In the genomic region with DNA sequence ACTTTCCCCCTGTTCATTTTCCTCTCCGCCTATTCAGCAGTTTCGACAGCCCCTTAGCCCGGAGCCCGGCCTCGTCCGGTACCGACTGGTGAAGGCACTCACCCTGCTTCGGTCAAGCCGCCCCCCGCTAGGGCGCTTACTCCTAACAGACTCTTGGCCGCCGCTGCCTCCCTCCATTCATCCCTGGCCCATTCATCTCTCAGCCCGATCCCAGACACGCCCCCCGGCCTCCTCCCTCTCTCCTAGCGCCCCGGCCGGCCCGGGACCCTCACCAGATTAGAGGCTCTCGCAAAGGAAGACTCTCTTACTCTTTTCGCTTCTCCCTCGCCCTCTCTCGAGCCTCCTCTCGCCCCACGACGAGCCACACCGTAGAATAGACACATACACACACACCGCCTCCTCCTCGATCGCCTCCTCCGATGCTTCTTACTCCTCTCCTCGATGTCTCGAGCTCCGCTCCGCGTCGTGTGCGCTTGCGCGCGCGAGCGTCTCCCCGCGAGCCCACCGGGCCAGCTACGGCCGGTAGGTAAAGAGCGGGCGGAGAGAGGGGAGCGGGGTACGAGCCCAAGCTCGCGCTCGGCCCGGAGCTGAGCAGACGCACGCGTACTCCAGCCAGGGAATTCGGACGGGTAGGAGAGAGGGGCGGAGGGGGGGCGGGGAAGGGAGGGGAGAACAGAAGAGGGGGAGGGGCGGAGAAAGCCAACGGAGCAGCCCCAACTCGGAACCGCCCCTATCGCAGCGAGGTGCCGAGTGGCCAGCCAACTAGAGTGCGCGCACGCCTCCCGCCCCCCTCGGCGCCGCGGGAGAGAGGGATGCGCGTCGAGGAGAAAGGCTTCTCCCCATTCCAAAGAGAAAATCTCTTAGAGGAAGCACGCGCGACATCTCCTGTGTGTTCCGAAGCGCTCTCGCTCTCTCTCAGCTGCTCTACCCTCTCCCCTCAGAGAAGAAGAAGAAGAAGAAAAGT, we compare ENCODE assay signal across 8 cellular contexts. TPM values are rescaled to one million over a fixed set of nuclear protein-coding genes. Genes with fewer than 3 reads are reported as not detected.
DNase-seq lines count a peak whose midpoint lies in the region; ATAC-seq and FAIRE-seq lines count a peak whose summit lies in the region.

A gene (minus strand): TSS at position 633 of the 964 bp plus-strand sequence.

- peaks cover 3% of the 10 kb centered on the region for H3K9me3 Mint-ChIP-seq in activated T-cell treated with anti-CD3 and anti-CD28 coated beads, Interleukin-2, amount 50 U/mL, for 24 hours

- peak; percentile 79 for ATAC-seq in esophagus mucosa
- ATAC-seq in HG02763 (IDR thresholded peaks at IDR 0.05; ENCODE audit: unreplicated experiment), result no peak

- peak; percentile 4 for DNase-seq in GM19239 (ENCODE audit: insufficient read length, low spot score)
- DNase-seq in NCI-H526 (lab: John Stamatoyannopoulos, UW), result peak; percentile 78 to 92
- peak; percentile 56 for DNase-seq in activated T-cell treated with anti-CD3 and anti-CD28 coated beads, Interleukin-2, amount 50 U/mL, for 24 hours
- peak; percentile 70 for DNase-seq in midbrain (lab: John Stamatoyannopoulos, UW)
- peak; percentile 8 for DNase-seq in stimulated activated CD8-positive, alpha-beta memory T cell treated with anti-CD3 and anti-CD28 coated beads, Interleukin-15, amount 100 ng/mL, for 24 hours (ENCODE audit: low read depth)
- no peak for DNase-seq in GDM1 (lab: John Stamatoyannopoulos, UW)

- H3K27ac Mint-ChIP-seq in activated T-cell treated with anti-CD3 and anti-CD28 coated beads, Interleukin-2, amount 50 U/mL, for 24 hours, result peak within 1 kb of the TSS; percentile 44

- peaks cover 69% of the 10 kb centered on the region for H3K27me3 Mint-ChIP-seq in activated T-cell treated with anti-CD3 and anti-CD28 coated beads, Interleukin-2, amount 50 U/mL, for 24 hours

- H3K4me1 Mint-ChIP-seq in activated T-cell treated with anti-CD3 and anti-CD28 coated beads, Interleukin-2, amount 50 U/mL, for 24 hours (ENCODE audit: low read depth), result peaks cover 14% of the 10 kb centered on the region

- H3K36me3 Mint-ChIP-seq in activated T-cell treated with anti-CD3 and anti-CD28 coated beads, Interleukin-2, amount 50 U/mL, for 24 hours (ENCODE audit: low read depth), result no peaks in the 10 kb centered on the region

- peak within 1 kb of the TSS; percentile 76 for H3K4me3 Mint-ChIP-seq in activated T-cell treated with anti-CD3 and anti-CD28 coated beads, Interleukin-2, amount 50 U/mL, for 24 hours

- peak; percentile 44 for FAIRE-seq in GM19239 (lab: Jason Lieb, UNC)

RNA-seq across cellular contexts. Expression of the gene that starts here (rescaled TPM):
- total RNA-seq in esophagus mucosa, result 0.40 TPM

Comparison
In these comparisons a context has a peak if more than half of its experiments do, and no peak if none do; other contexts are left out.
1. Peak in ATAC-seq in esophagus mucosa; RNA of the gene not detected or under 1 TPM.